Comparison of ENCODE assay signal across 1 cellular context in genomic region chr1:186375152-186375928, GRCh38.
TF ChIP-seq lines count a peak whose summit lies in the region.

TSS of gene ODR4 (plus strand) at chr1:186375838. CDS start at chr1:186379786, 3,948 bp downstream.
TSS of gene TPR (minus strand) at chr1:186375253. CDS start at chr1:186375028, 225 bp downstream.

TF ChIP-seq in HepG2, 621 proteins besides CTCF, POLR2A, EP300 and RAD21 (continued from another document and continues in another):
- peak; percentile 94; the same call in 1 of the 2 replicates for TF ChIP-seq THAP9 (CRISPR knock-in tag; IDR thresholded peaks at IDR 0.05; ENCODE audit: borderline replicate concordance)
- TF ChIP-seq MAZ (IDR thresholded peaks at IDR 0.05; ENCODE audit: borderline replicate concordance, low read depth, low read length), result peak; percentile 76
- TF ChIP-seq MAZ (CRISPR knock-in tag; IDR thresholded peaks at IDR 0.05; ENCODE audit: low read depth), result peak; percentile 91
- TF ChIP-seq ZSCAN12 (CRISPR knock-in tag; IDR thresholded peaks at IDR 0.05), result no peak
- TF ChIP-seq ZNF326 (CRISPR knock-in tag; IDR thresholded peaks at IDR 0.05; ENCODE audit: borderline replicate concordance), result no peak
- TF ChIP-seq NFE2 (CRISPR knock-in tag; IDR thresholded peaks at IDR 0.05), result no peak
- no peak for TF ChIP-seq ZNF724P (CRISPR knock-in tag; IDR thresholded peaks at IDR 0.05; ENCODE audit: borderline replicate concordance)
- TF ChIP-seq ZNF17 (CRISPR knock-in tag; IDR thresholded peaks at IDR 0.05), result no peak
- peak; percentile 74 for TF ChIP-seq KDM2A (CRISPR knock-in tag; IDR thresholded peaks at IDR 0.05; ENCODE audit: borderline replicate concordance, low read depth)
- TF ChIP-seq SNAPC5 (CRISPR knock-in tag; IDR thresholded peaks at IDR 0.05; ENCODE audit: borderline replicate concordance), result no peak
- no peak for TF ChIP-seq ZNF567 (CRISPR knock-in tag; IDR thresholded peaks at IDR 0.05; ENCODE audit: borderline replicate concordance)
- TF ChIP-seq GATAD2A (CRISPR knock-in tag; IDR thresholded peaks at IDR 0.05), result peak; percentile 50
- no peak for TF ChIP-seq NFE2L2 (IDR thresholded peaks at IDR 0.05; ENCODE audit: low read length)
- TF ChIP-seq ZZZ3 (CRISPR knock-in tag; IDR thresholded peaks at IDR 0.05; ENCODE audit: borderline replicate concordance), result peak; percentile 26; the same call in 1 of the 2 replicates
- peak; percentile 64 for TF ChIP-seq SALL1 (CRISPR knock-in tag; IDR thresholded peaks at IDR 0.05)
- TF ChIP-seq CREM (IDR thresholded peaks at IDR 0.05), result peak; percentile 99
- peak; percentile 82 for TF ChIP-seq CREM (CRISPR knock-in tag; IDR thresholded peaks at IDR 0.05)
- TF ChIP-seq ZFX (CRISPR knock-in tag; IDR thresholded peaks at IDR 0.05; ENCODE audit: low read depth), result peak; percentile 83
- TF ChIP-seq ZNF121 (CRISPR knock-in tag; IDR thresholded peaks at IDR 0.05), result peak; percentile 35; the same call in 1 of the 2 replicates
- TF ChIP-seq ZBTB7B (CRISPR knock-in tag; IDR thresholded peaks at IDR 0.05), result peak; percentile 71; the same call in 1 of the 2 replicates
- no peak for TF ChIP-seq CEBPG (CRISPR knock-in tag; IDR thresholded peaks at IDR 0.05)
- TF ChIP-seq ZNF251 (CRISPR knock-in tag; IDR thresholded peaks at IDR 0.05), result no peak
- no peak for TF ChIP-seq U2AF2 (IDR thresholded peaks at IDR 0.05; ENCODE audit: low read depth, low read length)
- TF ChIP-seq MEIS2 (CRISPR knock-in tag; IDR thresholded peaks at IDR 0.05), result peak; percentile 48; the same call in 1 of the 2 replicates
- no peak for TF ChIP-seq ZNF337 (CRISPR knock-in tag; IDR thresholded peaks at IDR 0.05; ENCODE audit: borderline replicate concordance, low read depth)
- no peak for TF ChIP-seq ATF3 (CRISPR knock-in tag; IDR thresholded peaks at IDR 0.05)
- TF ChIP-seq GZF1 (CRISPR knock-in tag; IDR thresholded peaks at IDR 0.05), result peak; percentile 39; the same call in 1 of the 2 replicates
- TF ChIP-seq SAFB2 (CRISPR knock-in tag; IDR thresholded peaks at IDR 0.05; ENCODE audit: borderline replicate concordance, low read depth), result no peak
- TF ChIP-seq ZBTB25 (CRISPR knock-in tag; IDR thresholded peaks at IDR 0.05), result peak; percentile 99
- TF ChIP-seq SP5 (CRISPR knock-in tag; IDR thresholded peaks at IDR 0.05; ENCODE audit: borderline replicate concordance, low read depth), result no peak; the same call in 1 of the 2 replicates
- no peak for TF ChIP-seq PRPF4 (IDR thresholded peaks at IDR 0.05; ENCODE audit: low read depth, low read length, poor library complexity, severe bottlenecking)
- TF ChIP-seq TERF1 (CRISPR knock-in tag; IDR thresholded peaks at IDR 0.05), result no peak
- peak; percentile 80; the same call in 1 of the 2 replicates for TF ChIP-seq HDAC1 (CRISPR knock-in tag; IDR thresholded peaks at IDR 0.05)
- TF ChIP-seq SP2 (CRISPR knock-in tag; IDR thresholded peaks at IDR 0.05), result no peak; the same call in 1 of the 2 replicates
- no peak; the same call in 1 of the 2 replicates for TF ChIP-seq ARNT2 (CRISPR knock-in tag; IDR thresholded peaks at IDR 0.05; ENCODE audit: low read depth)
- TF ChIP-seq ZNF713 (CRISPR knock-in tag; IDR thresholded peaks at IDR 0.05), result no peak
- no peak for TF ChIP-seq ZNF12 (CRISPR knock-in tag; IDR thresholded peaks at IDR 0.05)
- no peak; the same call in 1 of the 2 replicates for TF ChIP-seq ZNF317 (CRISPR knock-in tag; IDR thresholded peaks at IDR 0.05)
- TF ChIP-seq SOX13 (IDR thresholded peaks at IDR 0.05), result no peak
- no peak for TF ChIP-seq SOX13 (CRISPR knock-in tag; conservative IDR thresholded peaks at IDR 0.05 in 1 of 2, IDR thresholded peaks at IDR 0.05 in 1 of 2)
- TF ChIP-seq HOXA5 (CRISPR knock-in tag; IDR thresholded peaks at IDR 0.05), result peak; percentile 55
- TF ChIP-seq ZNF547 (CRISPR knock-in tag; IDR thresholded peaks at IDR 0.05), result no peak
- TF ChIP-seq DBP (CRISPR knock-in tag; IDR thresholded peaks at IDR 0.05; ENCODE audit: not compliant biosample characterization), result no peak
- TF ChIP-seq ZNF605 (CRISPR knock-in tag; IDR thresholded peaks at IDR 0.05), result peak; percentile 87
- TF ChIP-seq TCF12 (IDR thresholded peaks at IDR 0.05), result no peak
- TF ChIP-seq TCF12 (CRISPR knock-in tag; IDR thresholded peaks at IDR 0.05), result no peak
- TF ChIP-seq ETV5 (CRISPR knock-in tag; IDR thresholded peaks at IDR 0.05; ENCODE audit: borderline replicate concordance), result peak; percentile 7; the same call in 1 of the 2 replicates
- peak; percentile 65 for TF ChIP-seq ARID3A (IDR thresholded peaks at IDR 0.05; ENCODE audit: low read depth, low read length)
- peak; percentile 85 for TF ChIP-seq POLR2AphosphoS5 (IDR thresholded peaks at IDR 0.05; ENCODE audit: low read depth, low read length)
- peak; percentile 92 for TF ChIP-seq ZNF556 (CRISPR knock-in tag; IDR thresholded peaks at IDR 0.05; ENCODE audit: borderline replicate concordance)
- TF ChIP-seq DNMT1 (CRISPR knock-in tag; IDR thresholded peaks at IDR 0.05), result no peak; the same call in 1 of the 2 replicates
- no peak for TF ChIP-seq TRIM22 (IDR thresholded peaks at IDR 0.05)
- TF ChIP-seq FOXO1 (CRISPR knock-in tag; IDR thresholded peaks at IDR 0.05), result no peak
- TF ChIP-seq POGK (CRISPR knock-in tag; conservative IDR thresholded peaks at IDR 0.05), result peak; percentile 97
- no peak for TF ChIP-seq ZNF766 (CRISPR knock-in tag; IDR thresholded peaks at IDR 0.05; ENCODE audit: borderline replicate concordance)
- TF ChIP-seq SRSF1 (optimal IDR thresholded peaks at IDR 0.05; ENCODE audit: low read depth, low read length), result peak; percentile 32
- TF ChIP-seq CHD2 (IDR thresholded peaks at IDR 0.05; ENCODE audit: low read depth, low read length), result peak; percentile 49; the same call in 1 of the 2 replicates
- TF ChIP-seq SP1 (IDR thresholded peaks at IDR 0.05), result no peak
- peak; percentile 55 for TF ChIP-seq SP1 (CRISPR knock-in tag; IDR thresholded peaks at IDR 0.05)
- no peak for TF ChIP-seq IKZF1 (IDR thresholded peaks at IDR 0.05)
- TF ChIP-seq PRDM15 (CRISPR knock-in tag; IDR thresholded peaks at IDR 0.05), result no peak; the same call in 1 of the 2 replicates
